8 cellular contexts compared by ENCODE assay signal in the genomic region with DNA sequence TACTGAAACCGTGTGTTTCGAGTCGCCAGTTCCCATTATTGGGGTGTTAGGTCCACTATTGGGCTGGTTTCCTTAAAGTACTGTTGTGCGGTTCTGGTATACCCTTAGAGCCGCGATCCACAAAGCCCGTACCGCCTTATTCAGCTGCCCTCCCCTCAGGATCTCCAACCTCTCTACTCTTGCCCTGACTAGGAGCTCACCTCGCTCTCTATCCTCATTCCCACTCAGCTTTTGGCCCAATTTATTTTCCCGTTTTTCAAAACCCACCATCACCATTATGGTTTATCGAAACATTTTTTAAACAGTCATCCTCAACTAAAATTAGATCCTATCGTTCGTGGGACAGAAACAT. TPM values are rescaled to one million over a fixed set of nuclear protein-coding genes. Genes with fewer than 3 reads are reported as not detected.
A peak's percentile ranks its signal among the peaks of the same experiment; 100 is the strongest.
DNase-seq lines count a peak whose midpoint lies in the region; ATAC-seq and TF ChIP-seq lines count a peak whose summit lies in the region.

No MANE protein-coding gene starts in this region.

- TF ChIP-seq EP300 in gastroesophageal sphincter (IDR thresholded peaks at IDR 0.05): no peak

- H3K27ac ChIP-seq in RWPE2 (ENCODE audit: poor library complexity, severe bottlenecking) (peak overlapping the region; percentile 83), gastroesophageal sphincter (peak overlapping the region; percentile 86 to 89 (median 88))

- peak; percentile 13; the same call in 2 of the 3 replicates for ATAC-seq in RWPE2 (ENCODE audit: low read depth)
- ATAC-seq in gastroesophageal sphincter: no peak
- ATAC-seq in GM18519 (IDR thresholded peaks at IDR 0.05; ENCODE audit: low FRiP score, unreplicated experiment): no peak

- WGBS in gastroesophageal sphincter (ENCODE audit: low coverage in 1 of 2), 2 donors: 1 to 2% methylated on average over 9 of the region's 13 CpGs

- peak overlapping the region; percentile 37 for H3K4me3 ChIP-seq in GM08714 (ENCODE audit: low read length)
- peak overlapping the region; percentile 74 for H3K4me3 ChIP-seq in RWPE2 (ENCODE audit: severe bottlenecking)
- H3K4me3 ChIP-seq in gastroesophageal sphincter: peak overlapping the region; percentile 69 to 90
- peak overlapping the region; percentile 90 for H3K4me3 ChIP-seq in retinal pigment epithelial cell (ENCODE audit: low read length)

- DNase-seq in RWPE2 (ENCODE audit: low spot score): no peak
- DNase-seq in retinal pigment epithelial cell (ENCODE audit: low read depth): no peak
- no peak for DNase-seq in stimulated activated CD4-positive, alpha-beta T cell treated with anti-CD3 and anti-CD28 coated beads, Interleukin-1b, Interleukin-23, amount 100 ng/mL, for 48 hours
- DNase-seq in dermis blood vessel endothelial cell: no peak
- DNase-seq in DMS114 treated with DMSO at 0.1 percent for 48 hours (lab: John Stamatoyannopoulos, UW; ENCODE audit: unreplicated experiment): no peak

- H3K36me3 ChIP-seq in RWPE2 (ENCODE audit: low read depth): no peaks in the 10 kb centered on the region
- H3K36me3 ChIP-seq in gastroesophageal sphincter: no peaks in the 10 kb centered on the region

- H3K27me3 ChIP-seq in RWPE2 (ENCODE audit: insufficient read depth, poor library complexity, severe bottlenecking) (no peaks in the 10 kb centered on the region), gastroesophageal sphincter (no peaks in the 10 kb centered on the region)

- peaks cover 15% of the 10 kb centered on the region for H3K4me1 ChIP-seq in RWPE2 (ENCODE audit: insufficient read depth, poor library complexity, severe bottlenecking)
- peaks cover 0 to 17% (median 0%) of the 10 kb centered on the region in 3 donors for H3K4me1 ChIP-seq in gastroesophageal sphincter

- TF ChIP-seq CTCF in RWPE2 (IDR thresholded peaks at IDR 0.05; ENCODE audit: poor library complexity, severe bottlenecking) (no peak), gastroesophageal sphincter (IDR thresholded peaks at IDR 0.05) (no peak), retinal pigment epithelial cell (conservative IDR thresholded peaks at IDR 0.05; ENCODE audit: low read depth, low read length) (no peak)

- TF ChIP-seq POLR2A in gastroesophageal sphincter (IDR thresholded peaks at IDR 0.05): no peak

- peaks cover 3% of the 10 kb centered on the region for H3K9me3 ChIP-seq in RWPE2 (ENCODE audit: severe bottlenecking)
- H3K9me3 ChIP-seq in gastroesophageal sphincter: no peaks in the 10 kb centered on the region

RNA-seq across cellular contexts. Expression of a gene that starts 0.5 kb away (rescaled TPM):
- total RNA-seq in gastroesophageal sphincter (10 to 100 TPM in 2 of 4 donors, 1 to 10 TPM in 2; 4.2 to 11.5 (median 7.3) TPM), dermis blood vessel endothelial cell (5.6 and 10.4 TPM in 2 replicates)

Comparison
In these comparisons a context has a peak if more than half of its experiments do, and no peak if none do; other contexts are left out.
1. H3K4me3 ChIP-seq: peak in every context shown above with its lines; median percentile 90 in retinal pigment epithelial cell; 80 in gastroesophageal sphincter; 74 in RWPE2; 37 in GM08714.